Comparison of ENCODE assay signal across 1 cellular context in the genomic region with DNA sequence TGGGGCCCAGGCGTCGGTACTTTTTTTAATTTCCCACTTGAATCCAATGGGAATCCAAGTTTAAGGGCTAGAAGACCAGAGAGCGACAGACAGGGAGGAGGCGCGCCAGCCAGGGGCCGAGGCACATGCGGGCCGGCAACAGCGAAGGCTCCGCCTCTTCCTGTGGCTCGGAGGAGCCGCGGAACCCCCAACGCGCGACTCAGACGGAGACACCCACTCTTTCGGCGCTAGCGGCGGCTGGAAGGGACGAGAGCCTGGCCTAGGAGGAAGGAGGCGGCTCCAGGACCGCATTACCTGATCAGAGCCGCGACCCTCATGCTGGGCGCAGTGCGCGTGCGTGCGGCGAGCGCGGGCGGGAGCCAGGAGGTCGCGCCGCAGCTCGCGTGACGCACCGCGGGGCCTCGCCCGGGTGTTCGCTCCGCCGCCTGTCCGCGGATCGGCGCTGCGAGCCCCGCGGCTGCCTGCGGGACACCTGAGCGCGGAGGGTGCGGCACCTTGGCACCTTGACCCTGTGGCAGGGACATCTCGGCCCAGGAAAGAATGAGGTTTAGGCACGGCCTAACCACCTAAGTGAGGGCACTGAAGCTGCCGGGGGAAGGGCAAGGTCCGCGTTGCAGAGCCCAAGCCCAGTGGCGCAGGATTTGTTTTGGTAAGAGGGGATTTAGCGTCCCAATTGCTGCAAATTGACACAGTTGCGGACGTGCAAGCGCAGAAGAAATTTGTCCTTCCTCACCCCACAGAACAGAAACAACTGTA.
TF ChIP-seq lines count a peak whose summit lies in the region.

A gene with protein sequence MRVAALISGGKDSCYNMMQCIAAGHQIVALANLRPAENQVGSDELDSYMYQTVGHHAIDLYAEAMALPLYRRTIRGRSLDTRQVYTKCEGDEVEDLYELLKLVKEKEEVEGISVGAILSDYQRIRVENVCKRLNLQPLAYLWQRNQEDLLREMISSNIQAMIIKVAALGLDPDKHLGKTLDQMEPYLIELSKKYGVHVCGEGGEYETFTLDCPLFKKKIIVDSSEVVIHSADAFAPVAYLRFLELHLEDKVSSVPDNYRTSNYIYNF (minus strand): TSS at position 341 of the 756 bp plus-strand sequence. CDS start 24 bp downstream, at position 317.

TF ChIP-seq in GM12878, 131 proteins besides CTCF, POLR2A, EP300 and RAD21 (continued from another document):
- TF ChIP-seq RB1 (IDR thresholded peaks at IDR 0.05; ENCODE audit: borderline replicate concordance) (peak; percentile 77; the same call in 1 of the 2 replicates), KLF5 (IDR thresholded peaks at IDR 0.05; ENCODE audit: partially characterized antibody) (peak; percentile 80), CREB1 (IDR thresholded peaks at IDR 0.05; ENCODE audit: low read depth) (peak; percentile 63; the same call in 1 of the 2 replicates), BACH1 (IDR thresholded peaks at IDR 0.05; ENCODE audit: borderline replicate concordance) (peak; percentile 59), RUNX3 (IDR thresholded peaks at IDR 0.05; ENCODE audit: low read length) (no peak; the same call in 1 of the 2 replicates), TAF1 (IDR thresholded peaks at IDR 0.05; ENCODE audit: borderline replicate concordance, low read depth, low read length) (peak; percentile 68; the same call in 1 of the 2 replicates), SUZ12 (IDR thresholded peaks at IDR 0.05; ENCODE audit: unreplicated experiment) (no peak), NFXL1 (IDR thresholded peaks at IDR 0.05; ENCODE audit: borderline replicate concordance) (0 out of 2 replicates have a peak, but pooled peaks have one; percentile 37), YY1 (IDR thresholded peaks at IDR 0.05; ENCODE audit: low read depth, low read length) (peak; percentile 41; the same call in 1 of the 2 replicates), POU2F2 (IDR thresholded peaks at IDR 0.05; ENCODE audit: borderline replicate concordance, low read depth, low read length) (peak; percentile 9; the same call in 1 of the 3 replicates), DPF2 (IDR thresholded peaks at IDR 0.05) (peak; percentile 89), MXI1 (IDR thresholded peaks at IDR 0.05; ENCODE audit: low read depth, low read length) (peak; percentile 79), POLR2AphosphoS2 (IDR thresholded peaks at IDR 0.05; ENCODE audit: low read depth, low read length) (peak; percentile 55), GATAD2B (conservative IDR thresholded peaks at IDR 0.05; ENCODE audit: low read depth) (peak; percentile 85), PML (IDR thresholded peaks at IDR 0.05; ENCODE audit: low read length) (peak; percentile 32; the same call in 1 of the 2 replicates), SMARCA5 (IDR thresholded peaks at IDR 0.05) (peak; percentile 86), ZSCAN29 (IDR thresholded peaks at IDR 0.05) (0 out of 2 replicates have a peak, but pooled peaks have one; percentile 27), NFYA (IDR thresholded peaks at IDR 0.05; ENCODE audit: borderline replicate concordance, low read depth, low read length) (no peak), TCF7 (IDR thresholded peaks at IDR 0.05; ENCODE audit: borderline replicate concordance) (no peak), TCF3 (IDR thresholded peaks at IDR 0.05; ENCODE audit: borderline replicate concordance, insufficient read depth, low read depth, low read length) (peak; percentile 44; the same call in 1 of the 2 replicates)
- TF ChIP-seq, protein P1, sequence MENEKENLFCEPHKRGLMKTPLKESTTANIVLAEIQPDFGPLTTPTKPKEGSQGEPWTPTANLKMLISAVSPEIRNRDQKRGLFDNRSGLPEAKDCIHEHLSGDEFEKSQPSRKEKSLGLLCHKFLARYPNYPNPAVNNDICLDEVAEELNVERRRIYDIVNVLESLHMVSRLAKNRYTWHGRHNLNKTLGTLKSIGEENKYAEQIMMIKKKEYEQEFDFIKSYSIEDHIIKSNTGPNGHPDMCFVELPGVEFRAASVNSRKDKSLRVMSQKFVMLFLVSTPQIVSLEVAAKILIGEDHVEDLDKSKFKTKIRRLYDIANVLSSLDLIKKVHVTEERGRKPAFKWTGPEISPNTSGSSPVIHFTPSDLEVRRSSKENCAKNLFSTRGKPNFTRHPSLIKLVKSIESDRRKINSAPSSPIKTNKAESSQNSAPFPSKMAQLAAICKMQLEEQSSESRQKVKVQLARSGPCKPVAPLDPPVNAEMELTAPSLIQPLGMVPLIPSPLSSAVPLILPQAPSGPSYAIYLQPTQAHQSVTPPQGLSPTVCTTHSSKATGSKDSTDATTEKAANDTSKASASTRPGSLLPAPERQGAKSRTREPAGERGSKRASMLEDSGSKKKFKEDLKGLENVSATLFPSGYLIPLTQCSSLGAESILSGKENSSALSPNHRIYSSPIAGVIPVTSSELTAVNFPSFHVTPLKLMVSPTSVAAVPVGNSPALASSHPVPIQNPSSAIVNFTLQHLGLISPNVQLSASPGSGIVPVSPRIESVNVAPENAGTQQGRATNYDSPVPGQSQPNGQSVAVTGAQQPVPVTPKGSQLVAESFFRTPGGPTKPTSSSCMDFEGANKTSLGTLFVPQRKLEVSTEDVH (IDR thresholded peaks at IDR 0.05; ENCODE audit: low read depth, partially characterized antibody), result no peak
- TF ChIP-seq, protein P2, sequence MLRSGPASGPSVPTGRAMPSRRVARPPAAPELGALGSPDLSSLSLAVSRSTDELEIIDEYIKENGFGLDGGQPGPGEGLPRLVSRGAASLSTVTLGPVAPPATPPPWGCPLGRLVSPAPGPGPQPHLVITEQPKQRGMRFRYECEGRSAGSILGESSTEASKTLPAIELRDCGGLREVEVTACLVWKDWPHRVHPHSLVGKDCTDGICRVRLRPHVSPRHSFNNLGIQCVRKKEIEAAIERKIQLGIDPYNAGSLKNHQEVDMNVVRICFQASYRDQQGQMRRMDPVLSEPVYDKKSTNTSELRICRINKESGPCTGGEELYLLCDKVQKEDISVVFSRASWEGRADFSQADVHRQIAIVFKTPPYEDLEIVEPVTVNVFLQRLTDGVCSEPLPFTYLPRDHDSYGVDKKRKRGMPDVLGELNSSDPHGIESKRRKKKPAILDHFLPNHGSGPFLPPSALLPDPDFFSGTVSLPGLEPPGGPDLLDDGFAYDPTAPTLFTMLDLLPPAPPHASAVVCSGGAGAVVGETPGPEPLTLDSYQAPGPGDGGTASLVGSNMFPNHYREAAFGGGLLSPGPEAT (IDR thresholded peaks at IDR 0.05; ENCODE audit: low read depth), result 0 out of 2 replicates have a peak, but pooled peaks have one; percentile 13
- TF ChIP-seq, protein P3, sequence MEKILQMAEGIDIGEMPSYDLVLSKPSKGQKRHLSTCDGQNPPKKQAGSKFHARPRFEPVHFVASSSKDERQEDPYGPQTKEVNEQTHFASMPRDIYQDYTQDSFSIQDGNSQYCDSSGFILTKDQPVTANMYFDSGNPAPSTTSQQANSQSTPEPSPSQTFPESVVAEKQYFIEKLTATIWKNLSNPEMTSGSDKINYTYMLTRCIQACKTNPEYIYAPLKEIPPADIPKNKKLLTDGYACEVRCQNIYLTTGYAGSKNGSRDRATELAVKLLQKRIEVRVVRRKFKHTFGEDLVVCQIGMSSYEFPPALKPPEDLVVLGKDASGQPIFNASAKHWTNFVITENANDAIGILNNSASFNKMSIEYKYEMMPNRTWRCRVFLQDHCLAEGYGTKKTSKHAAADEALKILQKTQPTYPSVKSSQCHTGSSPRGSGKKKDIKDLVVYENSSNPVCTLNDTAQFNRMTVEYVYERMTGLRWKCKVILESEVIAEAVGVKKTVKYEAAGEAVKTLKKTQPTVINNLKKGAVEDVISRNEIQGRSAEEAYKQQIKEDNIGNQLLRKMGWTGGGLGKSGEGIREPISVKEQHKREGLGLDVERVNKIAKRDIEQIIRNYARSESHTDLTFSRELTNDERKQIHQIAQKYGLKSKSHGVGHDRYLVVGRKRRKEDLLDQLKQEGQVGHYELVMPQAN (conservative IDR thresholded peaks at IDR 0.05), result 0 out of 2 replicates have a peak, but pooled peaks have one; percentile 61
- TF ChIP-seq, protein P4, sequence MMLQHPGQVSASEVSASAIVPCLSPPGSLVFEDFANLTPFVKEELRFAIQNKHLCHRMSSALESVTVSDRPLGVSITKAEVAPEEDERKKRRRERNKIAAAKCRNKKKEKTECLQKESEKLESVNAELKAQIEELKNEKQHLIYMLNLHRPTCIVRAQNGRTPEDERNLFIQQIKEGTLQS (IDR thresholded peaks at IDR 0.05; ENCODE audit: borderline replicate concordance, extremely low read depth, low read depth, low read length), result no peak
- TF ChIP-seq, protein P5, sequence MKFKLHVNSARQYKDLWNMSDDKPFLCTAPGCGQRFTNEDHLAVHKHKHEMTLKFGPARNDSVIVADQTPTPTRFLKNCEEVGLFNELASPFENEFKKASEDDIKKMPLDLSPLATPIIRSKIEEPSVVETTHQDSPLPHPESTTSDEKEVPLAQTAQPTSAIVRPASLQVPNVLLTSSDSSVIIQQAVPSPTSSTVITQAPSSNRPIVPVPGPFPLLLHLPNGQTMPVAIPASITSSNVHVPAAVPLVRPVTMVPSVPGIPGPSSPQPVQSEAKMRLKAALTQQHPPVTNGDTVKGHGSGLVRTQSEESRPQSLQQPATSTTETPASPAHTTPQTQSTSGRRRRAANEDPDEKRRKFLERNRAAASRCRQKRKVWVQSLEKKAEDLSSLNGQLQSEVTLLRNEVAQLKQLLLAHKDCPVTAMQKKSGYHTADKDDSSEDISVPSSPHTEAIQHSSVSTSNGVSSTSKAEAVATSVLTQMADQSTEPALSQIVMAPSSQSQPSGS (IDR thresholded peaks at IDR 0.05; ENCODE audit: low read length), result no peak
